8 cellular contexts compared by ENCODE assay signal in genomic region chr2:15943378-15943851, GRCh38. TPM values are rescaled to one million over a fixed set of nuclear protein-coding genes. Genes with fewer than 3 reads are reported as not detected.
DNase-seq lines count a peak whose midpoint lies in the region; ATAC-seq and TF ChIP-seq lines count a peak whose summit lies in the region.

No MANE protein-coding gene starts in this region.

- H3K27ac ChIP-seq in dorsolateral prefrontal cortex: peak overlapping the region in 58 of 59 donors; percentile 49 to 92 (median 80)

- DNase-seq in DMS79 treated with DMSO at 0.1 percent for 48 hours (lab: John Stamatoyannopoulos, UW): peak; percentile 53
- peak; percentile 51 for DNase-seq in KBM-7
- DNase-seq in dorsolateral prefrontal cortex: peak in 9 of 10 donors; percentile 69 to 86 (median 78)
- DNase-seq in NCI-H1930 (lab: John Stamatoyannopoulos, UW): no peak
- no peak for DNase-seq in stimulated activated naive CD4-positive, alpha-beta T cell (lab: John Stamatoyannopoulos, UW)

- peak in 55 of 56 donors; percentile 38 to 81 (median 63) for TF ChIP-seq CTCF in dorsolateral prefrontal cortex (IDR thresholded peaks at IDR 0.05 in 54 of 56, conservative IDR thresholded peaks at IDR 0.05 in 2 of 56; ENCODE audit: low read depth in 1 of 56, partially characterized antibody in 56 of 56)

- H3K4me3 ChIP-seq in dorsolateral prefrontal cortex (peak overlapping the region; percentile 20 to 84 (median 67)), neuron (ENCODE audit: low read length) (peak overlapping the region; percentile 48)

- in situ Hi-C loops in KBM-7 (cut with MboI; ENCODE audit: low pct_unique_long_range_greater_than_20kb, low sequenced_read_pairs): loop anchor here (25.0 kb wide), 2 partner anchors 344 to 544 kb away; no protein-coding TSS in a partner anchor

- ATAC-seq in HG03280 (IDR thresholded peaks at IDR 0.05; ENCODE audit: unreplicated experiment) (no peak), GM21360 (IDR thresholded peaks at IDR 0.05; ENCODE audit: unreplicated experiment) (no peak)

- intact Hi-C loops in dorsolateral prefrontal cortex (cut with DNase I): loop anchor here (2.0 to 5.0 kb wide), 7 partner anchors 41 to 669 kb away; no protein-coding TSS in a partner anchor

- peaks cover 56% of the 10 kb centered on the region for H3K36me3 ChIP-seq in neuron (ENCODE audit: insufficient read depth, low read length)

- peaks cover 27% of the 10 kb centered on the region for H3K4me1 ChIP-seq in neuron (ENCODE audit: insufficient read depth, low read length)

- H3K27me3 ChIP-seq in dorsolateral prefrontal cortex (peaks cover 0 to 11% (median 0%) of the 10 kb centered on the region in 45 donors), neuron (ENCODE audit: insufficient read depth, low read length) (no peaks in the 10 kb centered on the region)

- peaks cover 4% of the 10 kb centered on the region for H3K9me3 ChIP-seq in neuron (ENCODE audit: low read length)

- H2AFZ ChIP-seq in neuron (ENCODE audit: low read depth, low read length): no peak overlapping the region

RNA-seq across cellular contexts. Expression of gene MYCN, which starts 3.1 kb away (rescaled TPM):
- total RNA-seq in dorsolateral prefrontal cortex: 10 to 100 TPM in 3 of 120 experiments, 1 to 10 TPM in 117; 1.4 to 20.5 (median 5.9) TPM

Comparison
In these comparisons a context has a peak if more than half of its experiments do, and no peak if none do; other contexts are left out.
1. DNase-seq: peak in DMS79 treated with DMSO at 0.1 percent for 48 hours (single experiment), KBM-7 (single experiment) and dorsolateral prefrontal cortex (9 of 10); none in NCI-H1930 (0 of 2) and stimulated activated naive CD4-positive, alpha-beta T cell (0 of 6).